Comparison of ENCODE assay signal across 8 cellular contexts in genomic region chr5:176995896-176996767, GRCh38. TPM values are rescaled to one million over a fixed set of nuclear protein-coding genes. Genes with fewer than 3 reads are reported as not detected.
DNase-seq lines count a peak whose midpoint lies in the region; ATAC-seq, FAIRE-seq and TF ChIP-seq lines count a peak whose summit lies in the region.

No MANE protein-coding gene starts in this region.

- TF ChIP-seq CTCF in osteoblast (IDR thresholded peaks at IDR 0.05; ENCODE audit: extremely low read depth, low read depth, low read length) (no peak), kidney (IDR thresholded peaks at IDR 0.05; ENCODE audit: borderline replicate concordance, extremely low read depth, insufficient read depth) (no peak)

- H3K27me3 Mint-ChIP-seq in activated T-helper 17 cell treated with anti-CD3 and anti-CD28 coated beads, Interleukin-2, amount 50 U/mL, for 72 hours: no peaks in the 10 kb centered on the region

- H3K36me3 Mint-ChIP-seq in activated T-helper 17 cell treated with anti-CD3 and anti-CD28 coated beads, Interleukin-2, amount 50 U/mL, for 72 hours (ENCODE audit: low read depth): peaks cover 16% of the 10 kb centered on the region

- H4K20me1 ChIP-seq in osteoblast (ENCODE audit: insufficient read depth, low read length): peaks cover 46% of the 10 kb centered on the region

- no peak overlapping the region for H3K4me3 ChIP-seq in osteoblast (ENCODE audit: insufficient read depth, low read length)
- H3K4me3 ChIP-seq in kidney (ENCODE audit: low read length in 2 of 2): no peak overlapping the region

- FAIRE-seq in GM12891 (lab: Jason Lieb, UNC) (peak; percentile 71), kidney (lab: Jason Lieb, UNC) (no peak)

- H3K9me3 Mint-ChIP-seq in activated T-helper 17 cell treated with anti-CD3 and anti-CD28 coated beads, Interleukin-2, amount 50 U/mL, for 72 hours: no peaks in the 10 kb centered on the region

- H3K79me2 ChIP-seq in osteoblast (ENCODE audit: insufficient read depth, low read length): peaks cover 96% of the 10 kb centered on the region

- H3K4me1 ChIP-seq in osteoblast (ENCODE audit: insufficient read depth, low read length) (peaks cover 20% of the 10 kb centered on the region), kidney (ENCODE audit: control insufficient read depth in 1 of 2, insufficient read depth in 1 of 2, low read depth in 1 of 2, low read length in 2 of 2) (peaks cover 0 to 7% of the 10 kb centered on the region in 2 donors)

- no peak overlapping the region for H3K9ac ChIP-seq in kidney (ENCODE audit: low read length in 2 of 2)

- H3K27ac ChIP-seq in osteoblast (ENCODE audit: low read depth, low read length) (peak overlapping the region; percentile 70), kidney (ENCODE audit: low read depth in 2 of 2, low read length in 2 of 2) (no peak overlapping the region)

- no peaks in the 10 kb centered on the region for H3K36me3 ChIP-seq in osteoblast (ENCODE audit: insufficient read depth, low read length)
- no peaks in the 10 kb centered on the region for H3K36me3 ChIP-seq in kidney (ENCODE audit: control insufficient read depth in 1 of 2, insufficient read depth in 2 of 2, low read length in 2 of 2)

- peak overlapping the region; percentile 88 for H3K27ac Mint-ChIP-seq in activated T-helper 17 cell treated with anti-CD3 and anti-CD28 coated beads, Interleukin-2, amount 50 U/mL, for 72 hours

- DNase-seq in GM12891 (ENCODE audit: insufficient read length, low spot score) (no peak), osteoblast (ENCODE audit: insufficient read length, low spot score, missing footprints) (peak; percentile 31), DMS79 (lab: John Stamatoyannopoulos, UW) (no peak), retina (no peak), kidney (no peak), NCI-H748 treated with DMSO at 0.1 percent for 48 hours (lab: John Stamatoyannopoulos, UW) (no peak)

- TF ChIP-seq POLR2A in GM12891 (IDR thresholded peaks at IDR 0.05; ENCODE audit: low read depth, low read length): no peak

- H3K9me3 ChIP-seq in osteoblast (ENCODE audit: low read depth, low read length) (no peaks in the 10 kb centered on the region), kidney (ENCODE audit: control insufficient read depth in 1 of 2, low read length in 2 of 2) (no peaks in the 10 kb centered on the region)

- no peak overlapping the region for H2AFZ ChIP-seq in osteoblast (ENCODE audit: low read length)

- intact Hi-C loops in kidney (cut with DNase I): no loop called here

- ATAC-seq in GM21825 (IDR thresholded peaks at IDR 0.05; ENCODE audit: unreplicated experiment): peak; percentile 42
- peak; percentile 84 for ATAC-seq in activated T-helper 17 cell treated with anti-CD3 and anti-CD28 coated beads, Interleukin-2, amount 50 U/mL, for 72 hours (replicated peaks)

- H3K4me1 Mint-ChIP-seq in activated T-helper 17 cell treated with anti-CD3 and anti-CD28 coated beads, Interleukin-2, amount 50 U/mL, for 72 hours: peaks cover 21% of the 10 kb centered on the region

- no peaks in the 10 kb centered on the region for H3K27me3 ChIP-seq in osteoblast (ENCODE audit: insufficient read depth, low read length)

- peak overlapping the region; percentile 44 for H3K4me3 Mint-ChIP-seq in activated T-helper 17 cell treated with anti-CD3 and anti-CD28 coated beads, Interleukin-2, amount 50 U/mL, for 72 hours

- H3K4me2 ChIP-seq in osteoblast (ENCODE audit: insufficient read depth, low read length): peak overlapping the region; percentile 33

TF ChIP-seq in GM12891, 5 proteins besides CTCF, POLR2A, EP300 and RAD21:
- TF ChIP-seq SPI1 (IDR thresholded peaks at IDR 0.05; ENCODE audit: low read depth, low read length) (peak; percentile 59), POLR2AphosphoS5 (IDR thresholded peaks at IDR 0.05; ENCODE audit: low read depth, low read length) (no peak)

RNA-seq across cellular contexts. Expression of gene UIMC1, which starts 10.4 kb away (rescaled TPM):
- polyA plus RNA-seq in GM12891 (2012; ENCODE audit: low read depth, missing spikeins): 22.5 TPM
- 10 to 100 TPM; 42.5 to 43.0 TPM for total RNA-seq in activated T-helper 17 cell treated with anti-CD3 and anti-CD28 coated beads, Interleukin-2, amount 50 U/mL, for 72 hours
- total RNA-seq in osteoblast (34.5 and 40.9 TPM in 2 replicates), kidney (37.9 TPM)
- polyA plus RNA-seq in kidney (ENCODE audit: insufficient read depth, low read depth, low replicate concordance): 16.2 TPM

RNA-seq across cellular contexts. Expression of gene ZNF346, which starts 26.4 kb away (rescaled TPM):
- polyA plus RNA-seq in GM12891 (2012; ENCODE audit: low read depth, missing spikeins): 11.3 TPM
- total RNA-seq in activated T-helper 17 cell treated with anti-CD3 and anti-CD28 coated beads, Interleukin-2, amount 50 U/mL, for 72 hours: 10 to 100 TPM; 18.5 to 22.5 TPM
- 18.3 and 19.2 TPM in 2 replicates for total RNA-seq in osteoblast
- total RNA-seq in kidney: 19.2 TPM
- 9.5 TPM for polyA plus RNA-seq in kidney (ENCODE audit: insufficient read depth, low read depth, low replicate concordance)
